In the genomic region with DNA sequence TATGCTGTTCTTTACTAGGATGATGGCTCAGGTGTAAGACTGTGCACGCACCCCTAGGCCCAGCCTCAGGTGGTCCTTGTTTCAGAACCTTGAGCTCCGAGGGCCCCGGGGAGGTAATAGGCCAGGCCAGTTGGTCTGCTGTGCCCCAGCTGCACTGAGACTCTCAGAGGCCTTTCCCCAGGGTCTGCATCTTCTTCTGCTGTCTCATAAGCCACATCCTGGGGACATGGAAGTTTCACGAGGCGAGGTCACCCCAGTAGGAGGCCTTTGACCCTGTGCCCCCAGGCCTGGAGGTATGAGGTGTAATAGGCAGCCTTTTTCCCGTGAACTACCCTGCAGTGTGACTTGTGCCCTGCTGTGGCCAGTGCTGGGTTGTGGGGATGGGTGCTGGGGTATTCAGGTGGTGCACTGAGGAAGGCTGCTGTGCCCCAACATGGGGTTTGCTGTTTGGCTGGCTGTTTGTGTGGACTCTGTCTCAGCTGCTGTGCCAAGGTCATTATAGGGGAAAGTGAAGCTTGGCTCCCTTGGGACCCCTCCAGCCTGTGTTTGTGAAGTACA, we compare ENCODE assay signal across 1 cellular context.
TF ChIP-seq lines count a peak whose summit lies in the region.

No MANE protein-coding gene starts in this region.

TF ChIP-seq in HepG2, 621 proteins besides CTCF, POLR2A, EP300 and RAD21:
- TF ChIP-seq ELF1 (CRISPR knock-in tag; IDR thresholded peaks at IDR 0.05) = no peak
- TF ChIP-seq PITX1 (CRISPR knock-in tag; IDR thresholded peaks at IDR 0.05) = 0 out of 2 replicates have a peak, but pooled peaks have one; percentile 29
- peak; percentile 42; the same call in 1 of the 2 replicates for TF ChIP-seq TBX2 (CRISPR knock-in tag; IDR thresholded peaks at IDR 0.05; ENCODE audit: borderline replicate concordance)
- peak; percentile 9; the same call in 1 of the 2 replicates for TF ChIP-seq FOXO1 (CRISPR knock-in tag; IDR thresholded peaks at IDR 0.05)
- peak; percentile 44; the same call in 1 of the 2 replicates for TF ChIP-seq ZNF768 (CRISPR knock-in tag; IDR thresholded peaks at IDR 0.05)
- TF ChIP-seq SALL1 (CRISPR knock-in tag; IDR thresholded peaks at IDR 0.05) = peak; percentile 16; the same call in 1 of the 2 replicates
- 0 out of 2 replicates have a peak, but pooled peaks have one; percentile 18 for TF ChIP-seq HOXA3 (CRISPR knock-in tag; IDR thresholded peaks at IDR 0.05)
- TF ChIP-seq, protein P1, sequence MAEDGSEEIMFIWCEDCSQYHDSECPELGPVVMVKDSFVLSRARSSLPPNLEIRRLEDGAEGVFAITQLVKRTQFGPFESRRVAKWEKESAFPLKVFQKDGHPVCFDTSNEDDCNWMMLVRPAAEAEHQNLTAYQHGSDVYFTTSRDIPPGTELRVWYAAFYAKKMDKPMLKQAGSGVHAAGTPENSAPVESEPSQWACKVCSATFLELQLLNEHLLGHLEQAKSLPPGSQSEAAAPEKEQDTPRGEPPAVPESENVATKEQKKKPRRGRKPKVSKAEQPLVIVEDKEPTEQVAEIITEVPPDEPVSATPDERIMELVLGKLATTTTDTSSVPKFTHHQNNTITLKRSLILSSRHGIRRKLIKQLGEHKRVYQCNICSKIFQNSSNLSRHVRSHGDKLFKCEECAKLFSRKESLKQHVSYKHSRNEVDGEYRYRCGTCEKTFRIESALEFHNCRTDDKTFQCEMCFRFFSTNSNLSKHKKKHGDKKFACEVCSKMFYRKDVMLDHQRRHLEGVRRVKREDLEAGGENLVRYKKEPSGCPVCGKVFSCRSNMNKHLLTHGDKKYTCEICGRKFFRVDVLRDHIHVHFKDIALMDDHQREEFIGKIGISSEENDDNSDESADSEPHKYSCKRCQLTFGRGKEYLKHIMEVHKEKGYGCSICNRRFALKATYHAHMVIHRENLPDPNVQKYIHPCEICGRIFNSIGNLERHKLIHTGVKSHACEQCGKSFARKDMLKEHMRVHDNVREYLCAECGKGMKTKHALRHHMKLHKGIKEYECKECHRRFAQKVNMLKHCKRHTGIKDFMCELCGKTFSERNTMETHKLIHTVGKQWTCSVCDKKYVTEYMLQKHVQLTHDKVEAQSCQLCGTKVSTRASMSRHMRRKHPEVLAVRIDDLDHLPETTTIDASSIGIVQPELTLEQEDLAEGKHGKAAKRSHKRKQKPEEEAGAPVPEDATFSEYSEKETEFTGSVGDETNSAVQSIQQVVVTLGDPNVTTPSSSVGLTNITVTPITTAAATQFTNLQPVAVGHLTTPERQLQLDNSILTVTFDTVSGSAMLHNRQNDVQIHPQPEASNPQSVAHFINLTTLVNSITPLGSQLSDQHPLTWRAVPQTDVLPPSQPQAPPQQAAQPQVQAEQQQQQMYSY (CRISPR knock-in tag; IDR thresholded peaks at IDR 0.05) = no peak
- 0 out of 2 replicates have a peak, but pooled peaks have one; percentile 20 for TF ChIP-seq ZNF598 (CRISPR knock-in tag; IDR thresholded peaks at IDR 0.05; ENCODE audit: borderline replicate concordance)
- TF ChIP-seq, protein P2, sequence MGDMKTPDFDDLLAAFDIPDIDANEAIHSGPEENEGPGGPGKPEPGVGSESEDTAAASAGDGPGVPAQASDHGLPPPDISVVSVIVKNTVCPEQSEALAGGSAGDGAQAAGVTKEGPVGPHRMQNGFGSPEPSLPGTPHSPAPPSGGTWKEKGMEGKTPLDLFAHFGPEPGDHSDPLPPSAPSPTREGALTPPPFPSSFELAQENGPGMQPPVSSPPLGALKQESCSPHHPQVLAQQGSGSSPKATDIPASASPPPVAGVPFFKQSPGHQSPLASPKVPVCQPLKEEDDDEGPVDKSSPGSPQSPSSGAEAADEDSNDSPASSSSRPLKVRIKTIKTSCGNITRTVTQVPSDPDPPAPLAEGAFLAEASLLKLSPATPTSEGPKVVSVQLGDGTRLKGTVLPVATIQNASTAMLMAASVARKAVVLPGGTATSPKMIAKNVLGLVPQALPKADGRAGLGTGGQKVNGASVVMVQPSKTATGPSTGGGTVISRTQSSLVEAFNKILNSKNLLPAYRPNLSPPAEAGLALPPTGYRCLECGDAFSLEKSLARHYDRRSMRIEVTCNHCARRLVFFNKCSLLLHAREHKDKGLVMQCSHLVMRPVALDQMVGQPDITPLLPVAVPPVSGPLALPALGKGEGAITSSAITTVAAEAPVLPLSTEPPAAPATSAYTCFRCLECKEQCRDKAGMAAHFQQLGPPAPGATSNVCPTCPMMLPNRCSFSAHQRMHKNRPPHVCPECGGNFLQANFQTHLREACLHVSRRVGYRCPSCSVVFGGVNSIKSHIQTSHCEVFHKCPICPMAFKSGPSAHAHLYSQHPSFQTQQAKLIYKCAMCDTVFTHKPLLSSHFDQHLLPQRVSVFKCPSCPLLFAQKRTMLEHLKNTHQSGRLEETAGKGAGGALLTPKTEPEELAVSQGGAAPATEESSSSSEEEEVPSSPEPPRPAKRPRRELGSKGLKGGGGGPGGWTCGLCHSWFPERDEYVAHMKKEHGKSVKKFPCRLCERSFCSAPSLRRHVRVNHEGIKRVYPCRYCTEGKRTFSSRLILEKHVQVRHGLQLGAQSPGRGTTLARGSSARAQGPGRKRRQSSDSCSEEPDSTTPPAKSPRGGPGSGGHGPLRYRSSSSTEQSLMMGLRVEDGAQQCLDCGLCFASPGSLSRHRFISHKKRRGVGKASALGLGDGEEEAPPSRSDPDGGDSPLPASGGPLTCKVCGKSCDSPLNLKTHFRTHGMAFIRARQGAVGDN (CRISPR knock-in tag; IDR thresholded peaks at IDR 0.05) = peak; percentile 38
- 0 out of 2 replicates have a peak, but pooled peaks have one; percentile 18 for TF ChIP-seq ZFX (CRISPR knock-in tag; IDR thresholded peaks at IDR 0.05; ENCODE audit: low read depth)
- no peak for TF ChIP-seq ZNF777 (CRISPR knock-in tag; IDR thresholded peaks at IDR 0.05)
- TF ChIP-seq, protein P3, sequence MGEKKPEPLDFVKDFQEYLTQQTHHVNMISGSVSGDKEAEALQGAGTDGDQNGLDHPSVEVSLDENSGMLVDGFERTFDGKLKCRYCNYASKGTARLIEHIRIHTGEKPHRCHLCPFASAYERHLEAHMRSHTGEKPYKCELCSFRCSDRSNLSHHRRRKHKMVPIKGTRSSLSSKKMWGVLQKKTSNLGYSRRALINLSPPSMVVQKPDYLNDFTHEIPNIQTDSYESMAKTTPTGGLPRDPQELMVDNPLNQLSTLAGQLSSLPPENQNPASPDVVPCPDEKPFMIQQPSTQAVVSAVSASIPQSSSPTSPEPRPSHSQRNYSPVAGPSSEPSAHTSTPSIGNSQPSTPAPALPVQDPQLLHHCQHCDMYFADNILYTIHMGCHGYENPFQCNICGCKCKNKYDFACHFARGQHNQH (CRISPR knock-in tag; IDR thresholded peaks at IDR 0.05) = no peak
- TF ChIP-seq ZNF772 (CRISPR knock-in tag; IDR thresholded peaks at IDR 0.05) = peak; percentile 44; the same call in 1 of the 2 replicates
- TF ChIP-seq ESRRA (CRISPR knock-in tag; IDR thresholded peaks at IDR 0.05; ENCODE audit: low read depth) = 0 out of 2 replicates have a peak, but pooled peaks have one; percentile 73
- peak; percentile 23; the same call in 1 of the 2 replicates for TF ChIP-seq ZNF572 (CRISPR knock-in tag; IDR thresholded peaks at IDR 0.05)
- peak; percentile 17 for TF ChIP-seq HNF4A (CRISPR knock-in tag; IDR thresholded peaks at IDR 0.05)
TF ChIP-seq in HepG2: peak in this region for 13.
